Comparison of ENCODE assay signal across 16 cellular contexts in the genomic region with DNA sequence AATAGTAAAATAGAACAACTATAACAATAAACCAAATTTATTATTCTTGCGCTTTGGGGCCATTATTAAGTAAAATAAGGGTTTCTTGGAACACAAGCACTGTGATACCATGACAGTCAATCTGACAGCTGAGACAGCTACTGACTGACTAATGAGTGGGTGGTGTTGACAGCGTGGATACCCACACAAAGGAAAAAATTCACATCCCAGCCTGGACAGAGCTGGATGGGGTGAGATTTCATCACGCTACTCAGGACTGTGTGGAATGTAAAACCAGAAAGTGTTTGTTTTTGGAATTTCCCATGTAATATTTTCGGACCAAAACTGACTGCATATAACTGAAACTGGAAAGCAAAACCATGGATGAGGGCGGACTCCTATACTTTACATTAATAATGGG. TPM values are rescaled to one million over a fixed set of nuclear protein-coding genes. Genes with fewer than 3 reads are reported as not detected.
DNase-seq lines count a peak whose midpoint lies in the region; ATAC-seq and TF ChIP-seq lines count a peak whose summit lies in the region.
"Had no signal": no experiment of that assay in that cellular context is flagged by ENCODE, and none has a peak within 500 bp of the region (broad histone marks: within the 10 kb centered on the region; RNA-seq: fewer than 3 reads in every experiment).

No MANE protein-coding gene starts in this region.

- ATAC-seq in thoracic aorta (ENCODE audit: insufficient number of reproducible peaks, low FRiP score, low read depth) (no peak), HG02840 (IDR thresholded peaks at IDR 0.05; ENCODE audit: low FRiP score, unreplicated experiment) (no peak)
- ATAC-seq: activated CD4-positive, alpha-beta T cell treated with anti-CD3 and anti-CD28 coated beads for 36 hours; psoas muscle had no signal

- no peak for TF ChIP-seq CTCF in thoracic aorta (IDR thresholded peaks at IDR 0.05)

- no peaks in the 10 kb centered on the region for H3K27me3 ChIP-seq in adipocyte (replicated peaks; ENCODE audit: control insufficient read depth, insufficient read depth, low read length)
- H3K27me3 ChIP-seq in thoracic aorta (replicated peaks; ENCODE audit: insufficient read depth): no peaks in the 10 kb centered on the region
- H3K27me3 ChIP-seq: BLaER1 treated with 17β-estradiol and CSF1 and Interleukin-3, amounts not matched to agents 10 nM and 100 nM; stomach had no signal

- H3K9me3 ChIP-seq in adipocyte (ENCODE audit: control insufficient read depth, low read length) (no peaks in the 10 kb centered on the region), thoracic aorta (no peaks in the 10 kb centered on the region)
- H3K9me3 ChIP-seq: psoas muscle, stomach had no signal

- H3K36me3 ChIP-seq in adipocyte (ENCODE audit: control insufficient read depth, insufficient read depth, low read length, severe bottlenecking) (no peaks in the 10 kb centered on the region), thoracic aorta (no peaks in the 10 kb centered on the region)
- H3K36me3 ChIP-seq: stomach had no signal

- peaks cover 37% of the 10 kb centered on the region for H3K4me1 ChIP-seq in adipocyte (ENCODE audit: control insufficient read depth, insufficient read depth, low read length)
- H3K4me1 ChIP-seq in thoracic aorta (ENCODE audit: control insufficient read depth in 1 of 2, low read depth in 2 of 2): peaks cover 81 to 93% of the 10 kb centered on the region in 2 donors
- H3K4me1 ChIP-seq: psoas muscle had no signal

- H3K4me3 ChIP-seq in adipocyte (ENCODE audit: low read length) (no peak overlapping the region), thoracic aorta (peak overlapping the region; percentile 20)
- H3K4me3 ChIP-seq: BLaER1 treated with 17β-estradiol and CSF1 and Interleukin-3, amounts not matched to agents 10 nM and 100 nM; psoas muscle; stomach had no signal

- DNase-seq in GM03348 (ENCODE audit: low spot score) (peak; percentile 72), adipocyte (ENCODE audit: low read depth) (peak; percentile 79), hepatic stellate cell (ENCODE audit: low spot score) (peak; percentile 47), thoracic aorta (ENCODE audit: low spot score) (no peak), dermis blood vessel endothelial cell (no peak)
- no peak for DNase-seq in activated CD4-positive, CD25-positive, alpha-beta regulatory T cell (lab: John Stamatoyannopoulos, UW)
- DNase-seq: activated CD4-positive, alpha-beta T cell treated with anti-CD3 and anti-CD28 coated beads for 36 hours; activated CD8-positive, alpha-beta memory T cell treated with anti-CD3 and anti-CD28 coated beads, Interleukin-2, amount 50 U/mL, for 4 hours; effector CD8-positive, alpha-beta T cell; naive B cell; NCI-H187 treated with DMSO at 0.1 percent for 48 hours; psoas muscle; SHP77; stomach had no signal

- peak overlapping the region; percentile 88 to 97 for H3K27ac ChIP-seq in thoracic aorta
- H3K27ac ChIP-seq: BLaER1 treated with 17β-estradiol and CSF1 and Interleukin-3, amounts not matched to agents 10 nM and 100 nM; psoas muscle had no signal

- no peak overlapping the region for H3K9ac ChIP-seq in adipocyte (ENCODE audit: low read length)
- H3K9ac ChIP-seq: BLaER1 treated with 17β-estradiol and CSF1 and Interleukin-3, amounts not matched to agents 10 nM and 100 nM had no signal

RNA-seq across cellular contexts. Expression of a gene that starts 48.8 kb away (rescaled TPM):
- total RNA-seq in thoracic aorta: 1,000 to 10,000 TPM; 4,453 to 6,615 TPM
- 1,318 and 2,129 TPM in 2 replicates for total RNA-seq in dermis blood vessel endothelial cell
- total RNA-seq: activated CD4-positive, alpha-beta T cell treated with anti-CD3 and anti-CD28 coated beads for 36 hours had no signal

Comparison
In these comparisons a context has a peak if more than half of its experiments do, and no peak if none do; other contexts are left out.
1. DNase-seq: peak in GM03348 (single experiment), adipocyte (single experiment) and hepatic stellate cell (single experiment); none in thoracic aorta (single experiment), dermis blood vessel endothelial cell (single experiment) and activated CD4-positive, CD25-positive, alpha-beta regulatory T cell (0 of 4).